In the genomic region with DNA sequence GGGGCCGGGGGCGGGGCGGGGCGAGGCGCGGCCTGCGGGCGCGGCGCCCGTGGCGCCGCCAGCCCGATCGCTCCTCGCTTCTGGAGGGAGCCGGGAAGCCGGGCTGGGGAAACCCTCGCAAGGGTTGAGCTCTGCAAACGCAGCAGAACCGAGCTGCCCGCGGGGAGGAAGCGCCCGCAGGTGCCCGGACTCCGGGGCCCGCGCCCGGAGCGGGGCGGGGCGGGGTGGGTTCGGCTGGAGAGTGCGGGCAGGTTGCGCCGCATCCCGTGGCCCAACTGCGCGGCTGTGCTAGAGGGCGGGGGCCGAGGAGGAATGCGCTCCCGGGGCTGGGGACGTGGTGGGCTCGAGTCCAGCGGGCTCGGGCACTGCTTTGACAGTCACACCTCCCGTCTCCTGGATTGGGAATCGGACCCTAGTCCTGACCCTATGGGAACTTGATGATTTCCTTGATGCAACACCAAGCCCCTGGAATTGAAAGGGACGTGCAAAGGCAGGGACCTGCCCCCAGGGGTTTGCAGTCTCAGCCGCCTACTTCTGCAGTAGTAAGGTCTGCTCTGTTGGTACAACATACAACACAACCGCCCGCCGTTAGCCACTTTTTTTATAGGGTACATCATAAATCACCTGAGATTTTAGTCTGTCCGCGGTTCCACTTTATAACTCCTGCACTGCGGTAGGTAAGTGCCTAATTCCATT, we compare ENCODE assay signal across 7 cellular contexts. TPM values are rescaled to one million over a fixed set of nuclear protein-coding genes. Genes with fewer than 3 reads are reported as not detected.
DNase-seq lines count a peak whose midpoint lies in the region; ATAC-seq and TF ChIP-seq lines count a peak whose summit lies in the region.

No MANE protein-coding gene starts in this region.

- H3K9me3 ChIP-seq in mononuclear cell (ENCODE audit: low read depth, low read length): no peaks in the 10 kb centered on the region

- H3K27me3 Mint-ChIP-seq in stimulated activated naive CD8-positive, alpha-beta T cell treated with anti-CD3 and anti-CD28 coated beads, Interleukin-15, amount 100 ng/mL, for 72 hours: no peaks in the 10 kb centered on the region

- H3K9me3 Mint-ChIP-seq in stimulated activated naive CD8-positive, alpha-beta T cell treated with anti-CD3 and anti-CD28 coated beads, Interleukin-15, amount 100 ng/mL, for 72 hours: peaks cover 0 to under 1% of the 10 kb centered on the region in 2 donors

- H3K27ac Mint-ChIP-seq in stimulated activated naive CD8-positive, alpha-beta T cell treated with anti-CD3 and anti-CD28 coated beads, Interleukin-15, amount 100 ng/mL, for 72 hours: peak overlapping the region; percentile 43 to 91

- peaks cover 41% of the 10 kb centered on the region for H3K4me1 Mint-ChIP-seq in stimulated activated naive CD8-positive, alpha-beta T cell treated with anti-CD3 and anti-CD28 coated beads, Interleukin-15, amount 100 ng/mL, for 72 hours

- no peaks in the 10 kb centered on the region for H3K27me3 ChIP-seq in mononuclear cell (ENCODE audit: insufficient read depth, low read length)

- H3K4me3 ChIP-seq in epithelial cell of proximal tubule (ENCODE audit: low read depth, low read length) (peak overlapping the region; percentile 50), mononuclear cell (ENCODE audit: low read length) (peak overlapping the region; percentile 74)

- ATAC-seq in stimulated activated naive CD8-positive, alpha-beta T cell treated with anti-CD3 and anti-CD28 coated beads, Interleukin-15, amount 100 ng/mL, for 72 hours: peak; percentile 80

- TF ChIP-seq CTCF in GM13977 (IDR thresholded peaks at IDR 0.05; ENCODE audit: extremely low read depth, insufficient read depth, missing control alignments) (no peak), epithelial cell of proximal tubule (conservative IDR thresholded peaks at IDR 0.05; ENCODE audit: low read depth, low read length) (no peak)

- in situ Hi-C loops in GM13977 (cut with MboI; ENCODE audit: low pct_unique_long_range_greater_than_20kb, low sequenced_read_pairs, unreplicated experiment): no loop called here

- H3K4me1 ChIP-seq in mononuclear cell (ENCODE audit: insufficient read depth, low read length): peaks cover 40% of the 10 kb centered on the region

- H3K4me3 Mint-ChIP-seq in stimulated activated naive CD8-positive, alpha-beta T cell treated with anti-CD3 and anti-CD28 coated beads, Interleukin-15, amount 100 ng/mL, for 72 hours: peak overlapping the region; percentile 70 to 78

- peak; percentile 49 for DNase-seq in GM13977 (ENCODE audit: low spot score)
- DNase-seq in HCEC 1CT: peak; percentile 64
- DNase-seq in NCI-H1105 (lab: John Stamatoyannopoulos, UW): peak; percentile 44
- DNase-seq in activated CD8-positive, alpha-beta memory T cell treated with anti-CD3 and anti-CD28 coated beads, Interleukin-2, amount 50 U/mL, for 48 hours: peak; percentile 74
- no peak for DNase-seq in epithelial cell of proximal tubule (ENCODE audit: low read depth)
- peak; percentile 50 to 58 for DNase-seq in stimulated activated naive CD8-positive, alpha-beta T cell treated with anti-CD3 and anti-CD28 coated beads, Interleukin-15, amount 100 ng/mL, for 72 hours

RNA-seq across cellular contexts. Expression of a gene that starts 34.3 kb away (rescaled TPM):
- total RNA-seq in epithelial cell of proximal tubule (41.7 and 51.5 TPM in 2 replicates), mononuclear cell (74.2 TPM)
